ENCODE assay signal across 16 cellular contexts in genomic region chr12:110180591-110181005, GRCh38. TPM values are rescaled to one million over a fixed set of nuclear protein-coding genes. Genes with fewer than 3 reads are reported as not detected.
DNase-seq lines count a peak whose midpoint lies in the region; ATAC-seq and TF ChIP-seq lines count a peak whose summit lies in the region.
"Had no signal": no experiment of that assay in that cellular context is flagged by ENCODE, and none has a peak within 500 bp of the region (broad histone marks: within the 10 kb centered on the region; RNA-seq: fewer than 3 reads in every experiment).

No MANE protein-coding gene starts in this region.

- no peaks in the 10 kb centered on the region for H3K9me3 ChIP-seq in SK-N-MC (ENCODE audit: low read depth, low read length)
- H3K9me3 ChIP-seq in osteoblast (ENCODE audit: low read depth, low read length) = no peaks in the 10 kb centered on the region

- H4K20me1 ChIP-seq in osteoblast (ENCODE audit: insufficient read depth, low read length) = no peaks in the 10 kb centered on the region

- DNase-seq in AG08395 (ENCODE audit: low spot score) = peak; percentile 44
- DNase-seq in SK-N-MC (ENCODE audit: low read depth, low spot score) = no peak
- DNase-seq in fibroblast of mammary gland (ENCODE audit: low read depth) = peak; percentile 35
- no peak for DNase-seq in osteoblast (ENCODE audit: insufficient read length, low spot score, missing footprints)
- no peak for DNase-seq in retina
- DNase-seq in effector CD8-positive, alpha-beta T cell (lab: John Stamatoyannopoulos, UW) = no peak
- no peak for DNase-seq in stimulated activated CD4-positive, alpha-beta T cell treated with anti-CD3 and anti-CD28 coated beads, Interleukin-4, amount 100 ng/mL, for 1 hour
- DNase-seq: activated CD8-positive, alpha-beta memory T cell treated with anti-CD3 and anti-CD28 coated beads, Interleukin-2, amount 10 ng/mL, durations not matched to agents 7 days and 5 days; MG63; naive B cell; NCI-H187 treated with DMSO at 0.1 percent for 48 hours; NCI-H510A; stimulated activated naive CD4-positive, alpha-beta T cell treated with Interleukin-2 at 50 U/mL for 16 hours; T1000 had no signal

- peaks cover 33% of the 10 kb centered on the region for H3K36me3 ChIP-seq in SK-N-MC (ENCODE audit: insufficient read depth, low read length)
- H3K36me3 ChIP-seq in osteoblast (ENCODE audit: insufficient read depth, low read length) = peaks cover 6% of the 10 kb centered on the region

- no peak overlapping the region for H2AFZ ChIP-seq in osteoblast (ENCODE audit: low read length)

- ATAC-seq in GM18909 (IDR thresholded peaks at IDR 0.05; ENCODE audit: poor library complexity, unreplicated experiment) = no peak
- ATAC-seq: A549; activated CD8-positive, alpha-beta memory T cell treated with anti-CD3 and anti-CD28 coated beads, Interleukin-2, amount 10 ng/mL, durations not matched to agents 7 days and 5 days had no signal

- no peaks in the 10 kb centered on the region for H3K79me2 ChIP-seq in osteoblast (ENCODE audit: insufficient read depth, low read length)

- H3K27me3 ChIP-seq in osteoblast (ENCODE audit: insufficient read depth, low read length) = no peaks in the 10 kb centered on the region
- H3K27me3 ChIP-seq: MG63 had no signal

- H3K4me2 ChIP-seq in osteoblast (ENCODE audit: insufficient read depth, low read length) = peak overlapping the region; percentile 31

- peak overlapping the region; percentile 93 for H3K27ac ChIP-seq in SK-N-MC
- peak overlapping the region; percentile 73 for H3K27ac ChIP-seq in osteoblast (ENCODE audit: low read depth, low read length)

- peak overlapping the region; percentile 27 for H3K9ac ChIP-seq in SK-N-MC (ENCODE audit: insufficient read length)

- TF ChIP-seq CTCF in fibroblast of mammary gland (conservative IDR thresholded peaks at IDR 0.05; ENCODE audit: control insufficient read depth, insufficient read depth, low read depth, low read length) (no peak), osteoblast (IDR thresholded peaks at IDR 0.05; ENCODE audit: extremely low read depth, low read depth, low read length) (no peak)

- H3K4me3 ChIP-seq in SK-N-MC = peak overlapping the region; percentile 35; the same call in 1 of the 2 replicates
- no peak overlapping the region for H3K4me3 ChIP-seq in fibroblast of mammary gland (ENCODE audit: control insufficient read depth, low read depth, low read length)
- H3K4me3 ChIP-seq in osteoblast (ENCODE audit: insufficient read depth, low read length) = no peak overlapping the region
- H3K4me3 ChIP-seq: A549, MG63 had no signal

- H3K4me1 ChIP-seq in osteoblast (ENCODE audit: insufficient read depth, low read length) = peaks cover 30% of the 10 kb centered on the region

RNA-seq across cellular contexts. Expression of gene IFT81, which starts 56.4 kb away (rescaled TPM):
- 18.5 and 20.6 TPM in 2 replicates for total RNA-seq in osteoblast

Comparison
In these comparisons a context has a peak if more than half of its experiments do, and no peak if none do; other contexts are left out.
1. DNase-seq: peak in AG08395 (single experiment) and fibroblast of mammary gland (single experiment); none in SK-N-MC (single experiment), osteoblast (single experiment), retina (single experiment), effector CD8-positive, alpha-beta T cell (single experiment) and stimulated activated CD4-positive, alpha-beta T cell treated with anti-CD3 and anti-CD28 coated beads, Interleukin-4, amount 100 ng/mL, for 1 hour (single experiment).